16 cellular contexts compared by ENCODE assay signal in the genomic region with DNA sequence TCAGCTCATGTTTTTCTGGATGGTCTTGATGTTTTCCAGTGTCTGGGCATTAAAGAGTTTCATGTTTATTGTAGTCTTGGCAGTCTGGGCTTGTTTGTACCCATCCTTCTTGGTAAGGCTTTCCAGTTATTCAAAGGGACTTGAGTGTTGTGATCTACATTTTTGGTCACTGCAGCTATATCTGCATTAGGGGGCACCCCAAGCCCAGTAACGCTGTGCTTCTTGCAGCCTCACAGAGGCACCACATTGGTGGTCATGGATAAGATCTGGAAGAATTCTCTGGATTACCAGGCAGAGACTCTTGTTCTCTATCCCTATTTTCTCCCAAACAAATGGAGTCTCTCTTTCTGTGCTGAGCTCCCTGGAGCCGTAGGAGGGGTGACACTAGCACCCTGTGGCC.
A peak's percentile ranks its signal among the peaks of the same experiment; 100 is the strongest.
DNase-seq lines count a peak whose midpoint lies in the region; ATAC-seq and TF ChIP-seq lines count a peak whose summit lies in the region.
"Had no signal": no experiment of that assay in that cellular context is flagged by ENCODE, and none has a peak within 500 bp of the region (broad histone marks: within the 10 kb centered on the region; RNA-seq: fewer than 3 reads in every experiment).

No MANE protein-coding gene starts in this region.

- H2AFZ ChIP-seq in trophoblast cell (ENCODE audit: insufficient read depth, low read length, poor library complexity) = no peak overlapping the region

- peak overlapping the region; percentile 4 for H3K14ac ChIP-seq in trophoblast cell (ENCODE audit: low read length)

- intact Hi-C loops in mucosa of descending colon (cut with DNase I, micrococcal nuclease) = no loop called here

- in situ Hi-C loops in astrocyte of the cerebellum (cut with HindIII; ENCODE audit: low sequenced_read_pairs) = no loop called here

- H3K36me3 ChIP-seq in trophoblast cell (ENCODE audit: control insufficient read depth in 1 of 2, insufficient read depth in 2 of 2, low read length in 2 of 2) (no peaks in the 10 kb centered on the region), mucosa of descending colon (ENCODE audit: low read depth) (no peaks in the 10 kb centered on the region)
- H3K36me3 ChIP-seq: HAP-1, spleen had no signal

- H3K4me1 ChIP-seq in trophoblast cell (ENCODE audit: control insufficient read depth in 1 of 2, insufficient read depth in 2 of 2, low read length in 2 of 2) = peaks cover 0 to 2% of the 10 kb centered on the region in 2 experiments
- no peaks in the 10 kb centered on the region for H3K4me1 ChIP-seq in mucosa of descending colon (ENCODE audit: low read depth)
- H3K4me1 ChIP-seq: HAP-1, spleen, testis had no signal

- H2BK5ac ChIP-seq in trophoblast cell (ENCODE audit: low read depth, low read length, poor library complexity) = no peak overlapping the region

- no peak for ATAC-seq in mucosa of descending colon
- ATAC-seq: esophagus mucosa had no signal

- H3K27ac ChIP-seq in trophoblast cell (ENCODE audit: low read depth, low read length) = no peak overlapping the region
- H3K27ac ChIP-seq: spleen, testis had no signal

- H3K79me1 ChIP-seq in trophoblast cell (ENCODE audit: low read length) = peaks cover 5% of the 10 kb centered on the region

- no peaks in the 10 kb centered on the region for H3K27me3 ChIP-seq in trophoblast cell (ENCODE audit: insufficient read depth, low read length)
- H3K27me3 ChIP-seq: spleen, testis had no signal

- H2AK5ac ChIP-seq in trophoblast cell (ENCODE audit: low read length) = no peak overlapping the region

- no peak overlapping the region for H3K4ac ChIP-seq in trophoblast cell (ENCODE audit: low read depth, low read length)

- H4K91ac ChIP-seq in trophoblast cell (ENCODE audit: low read depth, low read length) = no peak overlapping the region

- peak; percentile 16 for DNase-seq in NCI-H1105 treated with DMSO at 0.1 percent for 48 hours (lab: John Stamatoyannopoulos, UW)
- no peak for DNase-seq in NCI-H1105 (lab: John Stamatoyannopoulos, UW)
- DNase-seq in NCI-H1092 (lab: John Stamatoyannopoulos, UW) = peak; percentile 3
- no peak for DNase-seq in astrocyte of the cerebellum (ENCODE audit: low read depth)
- no peak for DNase-seq in trophoblast cell
- DNase-seq in mucosa of descending colon = no peak
- no peak for DNase-seq in NCI-H2171 treated with DMSO at 0.1 percent for 48 hours (lab: John Stamatoyannopoulos, UW)
- DNase-seq in D341Med (ENCODE audit: low spot score) = no peak
- DNase-seq: activated CD8-positive, alpha-beta memory T cell treated with anti-CD3 and anti-CD28 coated beads for 24 hours; activated naive CD4-positive, alpha-beta T cell; RPMI8226; spleen; T1000; testis had no signal

- no peak overlapping the region for H3K23ac ChIP-seq in trophoblast cell (ENCODE audit: low read length)

- peak; percentile 20 for TF ChIP-seq CTCF in astrocyte of the cerebellum (IDR thresholded peaks at IDR 0.05; ENCODE audit: low read depth, low read length, missing control alignments)
- no peak for TF ChIP-seq CTCF in mucosa of descending colon (IDR thresholded peaks at IDR 0.05)

- no peak overlapping the region for H4K12ac ChIP-seq in trophoblast cell (ENCODE audit: low read depth, low read length)

- no peak overlapping the region for H3K9ac ChIP-seq in trophoblast cell (ENCODE audit: low read length)

- H3K9me3 ChIP-seq in trophoblast cell (ENCODE audit: insufficient read depth, low read depth, low read length) = no peaks in the 10 kb centered on the region
- no peaks in the 10 kb centered on the region for H3K9me3 ChIP-seq in mucosa of descending colon
- H3K9me3 ChIP-seq: HAP-1, testis had no signal

- no CpG with 5 or more reads among the region's 2 CpGs for WGBS in trophoblast cell (ENCODE audit: extremely low coverage, insufficient coverage, insufficient read length)

- no peak overlapping the region for H3K4me3 ChIP-seq in astrocyte of the cerebellum (ENCODE audit: low read depth, low read length)
- H3K4me3 ChIP-seq in trophoblast cell (ENCODE audit: low read depth, low read length) = no peak overlapping the region
- no peak overlapping the region for H3K4me3 ChIP-seq in mucosa of descending colon
- H3K4me3 ChIP-seq: HAP-1, spleen, testis had no signal

- no peak overlapping the region for H3K18ac ChIP-seq in trophoblast cell (ENCODE audit: low read length)

- H2BK120ac ChIP-seq in trophoblast cell (ENCODE audit: insufficient read depth, low read length, poor library complexity) = no peak overlapping the region

- no peak overlapping the region for H4K8ac ChIP-seq in trophoblast cell (ENCODE audit: low read depth, low read length)

- no peaks in the 10 kb centered on the region for H3K79me2 ChIP-seq in trophoblast cell (ENCODE audit: control insufficient read depth, insufficient read depth, low read length, poor library complexity)

- no peak overlapping the region for H3K4me2 ChIP-seq in trophoblast cell (ENCODE audit: low read length)

- peak overlapping the region; percentile 65 for H2BK12ac ChIP-seq in trophoblast cell (ENCODE audit: low read length)

Comparison
In these comparisons a context has a peak if more than half of its experiments do, and no peak if none do; other contexts are left out.
1. DNase-seq: peak in NCI-H1105 treated with DMSO at 0.1 percent for 48 hours (single experiment) and NCI-H1092 (single experiment); none in NCI-H1105 (single experiment), astrocyte of the cerebellum (single experiment), trophoblast cell (0 of 2), mucosa of descending colon (0 of 3), NCI-H2171 treated with DMSO at 0.1 percent for 48 hours (single experiment) and D341Med (single experiment).